Comparison of ENCODE assay signal across 23 cellular contexts in genomic region chr17:79414063-79414462, GRCh38.
"Had no signal": no experiment of that assay in that cellular context is flagged by ENCODE, and none has a peak within 500 bp of the region (broad histone marks: within the 10 kb centered on the region; RNA-seq: fewer than 3 reads in every experiment).

No MANE protein-coding gene starts in this region.

- DNase-seq: activated B cell treated with CpG ODN at 0.5 μM for 24 hours; activated CD4-positive, alpha-beta T cell treated with anti-CD3 and anti-CD28 coated beads for 4 hours; activated CD4-positive, alpha-beta T cell treated with anti-CD3 and anti-CD28 coated beads, Interleukin-2, amount 50 U/mL, for 48 hours; activated CD8-positive, alpha-beta memory T cell treated with anti-CD3 and anti-CD28 coated beads, Interleukin-2, amount 50 U/mL, for 48 hours; activated naive CD4-positive, alpha-beta T cell; activated T-cell treated with anti-CD3 and anti-CD28 coated beads, Interleukin-2, amount 50 U/mL, for 4 hours; adrenal gland; central memory CD4-positive, alpha-beta T cell; colonic mucosa; glutamatergic neuron; hippocampal formation; left ventricle myocardium inferior; natural killer cell; psoas muscle; stimulated activated CD4-positive, alpha-beta T cell treated with anti-CD3 and anti-CD28 coated beads, Interleukin-12 subunit alpha, Interleukin-12 subunit beta, amount 100 ng/mL, for 4 hours; tibial artery had no signal

- ATAC-seq: activated T-cell treated with anti-CD3 and anti-CD28 coated beads, Interleukin-2, amount 50 U/mL, for 4 hours; natural killer cell; psoas muscle had no signal

- H3K27ac ChIP-seq: adrenal gland, ascending aorta, colonic mucosa, esophagus muscularis mucosa, left ventricle myocardium inferior, psoas muscle, right atrium auricular region, tibial artery had no signal

- H3K27me3 ChIP-seq: colonic mucosa had no signal

- H3K4me3 Mint-ChIP-seq: activated B cell treated with CpG ODN at 0.5 μM for 24 hours; activated naive CD8-positive, alpha-beta T cell; activated T-cell treated with anti-CD3 and anti-CD28 coated beads, Interleukin-2, amount 50 U/mL, for 4 hours; mesothelial cell of epicardium; natural killer cell; stimulated activated naive CD8-positive, alpha-beta T cell treated with anti-CD3 and anti-CD28 coated beads, Interleukin-15, Interleukin-2, amounts not matched to agents 100 ng/mL and 50 ng/mL, for 24 hours had no signal

- H3K4me1 Mint-ChIP-seq: activated B cell treated with CpG ODN at 0.5 μM for 24 hours, mesothelial cell of epicardium, natural killer cell had no signal

- H3K36me3 Mint-ChIP-seq: activated naive CD8-positive, alpha-beta T cell; mesothelial cell of epicardium; natural killer cell had no signal

- H3K9me3 Mint-ChIP-seq: activated B cell treated with CpG ODN at 0.5 μM for 24 hours; activated T-cell treated with anti-CD3 and anti-CD28 coated beads, Interleukin-2, amount 50 U/mL, for 4 hours; activated T-helper 2 cell treated with anti-CD3 and anti-CD28 coated beads, Interferon-gamma antibody, Interleukin-2, Interleukin-4, amounts not matched to agents 10 μg/mL and 5 μg/mL and 100 μg/mL, durations not matched to agents 14 hours and 24 hours and 36 hours; mesothelial cell of epicardium; natural killer cell; stimulated activated naive CD8-positive, alpha-beta T cell treated with anti-CD3 and anti-CD28 coated beads, Interleukin-15, Interleukin-2, amounts not matched to agents 100 ng/mL and 50 ng/mL, for 24 hours had no signal

- H3K4me1 ChIP-seq: adrenal gland, ascending aorta, colonic mucosa, left ventricle myocardium inferior, psoas muscle, right atrium auricular region had no signal

- H3K9me3 ChIP-seq: adrenal gland, ascending aorta, colonic mucosa, esophagus muscularis mucosa, left ventricle myocardium inferior, psoas muscle, right atrium auricular region, tibial artery had no signal

- H3K27ac Mint-ChIP-seq: activated B cell treated with CpG ODN at 0.5 μM for 24 hours; activated naive CD8-positive, alpha-beta T cell; activated T-helper 2 cell treated with anti-CD3 and anti-CD28 coated beads, Interferon-gamma antibody, Interleukin-2, Interleukin-4, amounts not matched to agents 10 μg/mL and 5 μg/mL and 100 μg/mL, durations not matched to agents 14 hours and 24 hours and 36 hours; mesothelial cell of epicardium; natural killer cell; stimulated activated naive CD8-positive, alpha-beta T cell treated with anti-CD3 and anti-CD28 coated beads, Interleukin-15, Interleukin-2, amounts not matched to agents 100 ng/mL and 50 ng/mL, for 24 hours had no signal

- H3K36me3 ChIP-seq: adrenal gland, ascending aorta, colonic mucosa, esophagus muscularis mucosa, left ventricle myocardium inferior, right atrium auricular region, tibial artery had no signal

- H3K4me3 ChIP-seq: adrenal gland, ascending aorta, colonic mucosa, esophagus muscularis mucosa, left ventricle myocardium inferior, psoas muscle, right atrium auricular region, tibial artery had no signal
